In the genomic region with DNA sequence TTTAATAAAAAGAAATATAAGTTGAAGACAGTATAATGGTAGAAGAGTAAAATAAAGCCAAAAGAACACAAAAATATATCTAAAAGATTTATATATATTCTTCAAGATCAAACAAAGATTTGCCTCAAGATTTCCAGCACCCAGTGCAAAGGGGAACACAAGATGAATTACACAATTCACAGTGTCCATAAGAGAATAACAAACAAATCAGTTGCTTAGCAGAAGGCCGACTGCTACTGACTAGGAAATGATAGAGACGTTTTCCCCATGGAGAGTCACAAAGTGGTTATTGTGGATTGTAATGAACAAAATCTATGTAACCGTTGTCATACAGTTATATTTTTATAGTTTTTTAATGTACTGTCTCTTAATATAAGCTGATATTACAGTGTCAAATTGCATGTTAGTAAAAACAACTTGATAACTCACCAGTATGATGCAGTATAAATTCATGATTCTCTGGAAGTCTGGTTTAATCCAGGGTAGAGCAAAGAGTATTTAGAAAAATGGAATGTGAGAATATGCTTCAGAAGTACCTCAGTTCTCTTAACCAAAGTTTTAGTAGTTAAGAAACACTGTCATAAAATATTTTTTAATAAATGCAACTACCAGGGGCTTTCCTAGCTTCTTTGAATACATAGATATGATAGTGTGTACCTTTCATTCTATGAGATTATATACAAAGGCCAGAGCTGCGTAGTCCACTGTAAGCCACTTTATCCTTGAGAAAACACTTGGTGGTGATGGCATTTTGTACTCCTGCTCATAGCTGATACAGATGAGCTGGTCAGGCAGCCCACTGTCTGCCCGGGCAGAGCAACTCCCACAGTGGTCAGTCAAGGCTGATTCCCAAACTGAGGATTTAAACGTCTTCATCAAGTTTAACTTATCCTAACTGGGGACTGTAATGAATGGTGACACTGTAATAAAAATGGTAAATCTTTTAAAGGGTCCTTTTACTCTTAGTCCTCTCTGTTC, we compare ENCODE assay signal across 22 cellular contexts.
"Had no signal": no experiment of that assay in that cellular context is flagged by ENCODE, and none has a peak within 500 bp of the region (broad histone marks: within the 10 kb centered on the region; RNA-seq: fewer than 3 reads in every experiment).

No MANE protein-coding gene starts in this region.

- H3K9me3 ChIP-seq: adrenal gland, esophagus squamous epithelium, left lung, mucosa of descending colon, prostate gland, upper lobe of right lung had no signal

- DNase-seq: activated CD4-positive, alpha-beta T cell treated with anti-CD3 and anti-CD28 coated beads for 1 hour; activated CD8-positive, alpha-beta memory T cell treated with anti-CD3 and anti-CD28 coated beads for 24 hours; activated CD8-positive, alpha-beta memory T cell treated with anti-CD3 and anti-CD28 coated beads, Interleukin-2, amount 50 U/mL, for 48 hours; activated gamma-delta T cell treated with Interleukin-2 at 50 U/mL for 16 hours; adrenal gland; effector CD8-positive, alpha-beta T cell; esophagus squamous epithelium; hypothalamus; left lung; mucosa of descending colon; naive B cell; stimulated activated CD4-positive, alpha-beta T cell treated with anti-CD3 and anti-CD28 coated beads, Interleukin-4, amount 100 ng/mL, for 24 hours; upper lobe of right lung had no signal

- H3K27ac ChIP-seq: adrenal gland, esophagus squamous epithelium, left lung, prostate gland, upper lobe of right lung, VCaP had no signal

- FAIRE-seq: astrocyte, bronchial epithelial cell, endothelial cell of umbilical vein, keratinocyte had no signal

- H3K4me1 ChIP-seq: adrenal gland, esophagus squamous epithelium, left lung, prostate gland, upper lobe of right lung had no signal

- H3K36me3 ChIP-seq: adrenal gland, esophagus squamous epithelium, left lung, prostate gland, upper lobe of right lung had no signal

- H3K27me3 ChIP-seq: adrenal gland, esophagus squamous epithelium, left lung, upper lobe of right lung had no signal

- ATAC-seq: activated naive CD4-positive, alpha-beta T cell treated with anti-CD3 and anti-CD28 coated beads, Interleukin-2, amount 50 U/mL, for 72 hours; left lung; mucosa of descending colon; sciatic nerve; stimulated activated effector memory CD8-positive, alpha-beta T cell treated with anti-CD3 and anti-CD28 coated beads, Interleukin-12 subunit alpha, Interleukin-12 subunit beta, amount 100 ng/mL, for 72 hours; upper lobe of right lung had no signal

- H3K4me3 ChIP-seq: adrenal gland, esophagus squamous epithelium, left lung, mucosa of descending colon, prostate gland, upper lobe of right lung had no signal
